In genomic region chr10:299512-299911, GRCh38 we compare ENCODE assay signal across 24 cellular contexts.
DNase-seq lines count a peak whose midpoint lies in the region; ATAC-seq, FAIRE-seq and TF ChIP-seq lines count a peak whose summit lies in the region.
"Had no signal": no experiment of that assay in that cellular context is flagged by ENCODE, and none has a peak within 500 bp of the region (broad histone marks: within the 10 kb centered on the region; RNA-seq: fewer than 3 reads in every experiment).

No MANE protein-coding gene starts in this region.

- H2BK20ac ChIP-seq in H9 (ENCODE audit: low read depth, low read length, poor library complexity, severe bottlenecking) = no peak overlapping the region

- H2AFZ ChIP-seq in H9 (ENCODE audit: low read length) = no peak overlapping the region

- no peak for TF ChIP-seq POLR2A in GM12892 (IDR thresholded peaks at IDR 0.05; ENCODE audit: low read depth, low read length)

- H3K27me3 Mint-ChIP-seq in naive B cell (no peaks in the 10 kb centered on the region), H9 (ENCODE audit: low read depth) (no peaks in the 10 kb centered on the region)
- H3K27me3 Mint-ChIP-seq: activated naive CD4-positive, alpha-beta T cell treated with anti-CD3 and anti-CD28 coated beads, Interleukin-2, amount 50 U/mL, for 24 hours; naive thymus-derived CD8-positive, alpha-beta T cell had no signal

- no peak overlapping the region for H2AK5ac ChIP-seq in H9 (ENCODE audit: insufficient read length, low read length)

- H3K23ac ChIP-seq in H9 (ENCODE audit: insufficient read length, low read depth, low read length) = no peak overlapping the region

- no peak overlapping the region for H3K56ac ChIP-seq in H9 (ENCODE audit: insufficient read length, low read depth, low read length)

- no peak overlapping the region for H3K4ac ChIP-seq in H9 (ENCODE audit: low read depth, low read length)

- H3K4me3 Mint-ChIP-seq in naive B cell = peak overlapping the region; percentile 59 to 90 (median 82)
- H3K4me3 Mint-ChIP-seq in H9 = no peak overlapping the region
- H3K4me3 Mint-ChIP-seq: activated naive CD4-positive, alpha-beta T cell treated with anti-CD3 and anti-CD28 coated beads, Interleukin-2, amount 50 U/mL, for 24 hours; CD14-positive monocyte had no signal

- H4K5ac ChIP-seq in H9 (ENCODE audit: insufficient read length, low read depth, low read length) = no peak overlapping the region

- no CpG with 5 or more reads among the region's 2 CpGs for WGBS in H9 (ENCODE audit: extremely low coverage, insufficient read length, low lambda C conversion rate)

- H3T11ph ChIP-seq in H9 (ENCODE audit: low read length) = no peak overlapping the region

- H2BK12ac ChIP-seq in H9 (ENCODE audit: insufficient read length, low read depth, low read length) = no peak overlapping the region

- H3K27ac Mint-ChIP-seq in naive B cell (peak overlapping the region in 5 of 6 donors; percentile 44 to 93 (median 81)), H9 (no peak overlapping the region)
- H3K27ac Mint-ChIP-seq: activated naive CD4-positive, alpha-beta T cell treated with anti-CD3 and anti-CD28 coated beads, Interleukin-2, amount 50 U/mL, for 24 hours; CD14-positive monocyte; HFFc6 had no signal

- no peaks in the 10 kb centered on the region; the same call in 1 of the 2 replicates for H3K27me3 ChIP-seq in H9 (ENCODE audit: insufficient read depth, low read length)
- H3K27me3 ChIP-seq: esophagus squamous epithelium, gastrocnemius medialis, left lung had no signal

- no peak for FAIRE-seq in GM12892 (lab: Jason Lieb, UNC)

- H3K9me3 Mint-ChIP-seq in naive B cell (peaks cover 0 to 5% (median 0%) of the 10 kb centered on the region in 7 donors), H9 (peaks cover 0 to 2% of the 10 kb centered on the region in 2 experiments; a peak in 1 of 5 replicates)
- H3K9me3 Mint-ChIP-seq: activated naive CD4-positive, alpha-beta T cell treated with anti-CD3 and anti-CD28 coated beads, Interleukin-2, amount 50 U/mL, for 24 hours; HFFc6 had no signal

- no peak overlapping the region for H3K18ac ChIP-seq in H9 (ENCODE audit: insufficient read length, low read depth, low read length)

- no peaks in the 10 kb centered on the region for H3K23me2 ChIP-seq in H9 (ENCODE audit: insufficient read length, low read depth, low read length, poor library complexity, severe bottlenecking)

- H3K36me3 Mint-ChIP-seq in naive B cell = peaks cover 7 to 12% of the 10 kb centered on the region in 2 donors
- H3K36me3 Mint-ChIP-seq in H9 (ENCODE audit: insufficient read depth in 1 of 3, low read depth in 3 of 3) = peaks cover 0 to 9% (median 7%) of the 10 kb centered on the region in 3 experiments; a peak in 3 of 7 replicates
- H3K36me3 Mint-ChIP-seq: CD14-positive monocyte had no signal

- no peak overlapping the region for H4K8ac ChIP-seq in H9 (replicated peaks; ENCODE audit: insufficient read length, low read depth, low read length)

- H3K4me1 ChIP-seq in H9 (ENCODE audit: insufficient read depth, low read length) = no peaks in the 10 kb centered on the region
- H3K4me1 ChIP-seq: gastrocnemius medialis, left lung had no signal

- no peaks in the 10 kb centered on the region for H3K79me1 ChIP-seq in H9 (ENCODE audit: insufficient read depth, low read depth, low read length, poor library complexity, severe bottlenecking)

- peaks cover 31 to 44% (median 35%) of the 10 kb centered on the region in 3 donors for H3K4me1 Mint-ChIP-seq in naive B cell
- no peaks in the 10 kb centered on the region for H3K4me1 Mint-ChIP-seq in H9
- H3K4me1 Mint-ChIP-seq: activated naive CD4-positive, alpha-beta T cell treated with anti-CD3 and anti-CD28 coated beads, Interleukin-2, amount 50 U/mL, for 24 hours; CD14-positive monocyte had no signal

- DNase-seq in naive B cell (no peak), GM12892 (ENCODE audit: insufficient read length) (no peak), H9 (no peak)
- DNase-seq: activated CD4-positive, alpha-beta T cell treated with anti-CD3 and anti-CD28 coated beads, Interleukin-2, amount 50 U/mL, for 1 hour; cortex of kidney; esophagus squamous epithelium; gastrocnemius medialis; HFFc6; hypothalamus; left lung; naive thymus-derived CD8-positive, alpha-beta T cell; NCI-H1417 treated with DMSO at 0.1 percent for 48 hours; occipital lobe; PC-3; stimulated activated CD4-positive, alpha-beta T cell treated with anti-CD3 and anti-CD28 coated beads, Interleukin-2, amount 100 ng/mL, for 24 hours; T-helper 9 cell had no signal

- no peak overlapping the region for H3K27ac ChIP-seq in H9 (ENCODE audit: insufficient read length, low read depth, low read length)
- H3K27ac ChIP-seq: esophagus squamous epithelium, gastrocnemius medialis, left lung, skin epidermis had no signal

- no peaks in the 10 kb centered on the region for H3K79me2 ChIP-seq in H9 (ENCODE audit: insufficient read depth, low read length)

- peak; percentile 43 for ATAC-seq in GM18502 (IDR thresholded peaks at IDR 0.05; ENCODE audit: poor library complexity, unreplicated experiment)
- ATAC-seq in GM21515 (IDR thresholded peaks at IDR 0.05; ENCODE audit: unreplicated experiment) = peak; percentile 38
- ATAC-seq in HG03175 (IDR thresholded peaks at IDR 0.05; ENCODE audit: unreplicated experiment) = peak; percentile 43
- ATAC-seq in naive B cell (ENCODE audit: low read depth in 2 of 2) = peak; percentile 14 to 48
- ATAC-seq in SK-N-SH treated with all-trans-retinoic acid at 6 μM for 48 hours = no peak
- ATAC-seq: gastrocnemius medialis; left lung; naive thymus-derived CD8-positive, alpha-beta T cell; PC-3; Right ventricle myocardium inferior had no signal

- H2BK15ac ChIP-seq in H9 (ENCODE audit: low read depth, low read length) = no peak overlapping the region

- H3K4me2 ChIP-seq in H9 (ENCODE audit: insufficient read depth, insufficient read length, low read length) = no peak overlapping the region

- no peak overlapping the region for H3K9ac ChIP-seq in H9 (ENCODE audit: extremely low read depth, insufficient read length, low read length)

- no peaks in the 10 kb centered on the region for H4K20me1 ChIP-seq in H9 (ENCODE audit: control insufficient read depth, insufficient read depth, insufficient read length)

- no peak overlapping the region for H2BK5ac ChIP-seq in H9 (ENCODE audit: insufficient read length, low read length)

- H3K9me3 ChIP-seq in H9 (ENCODE audit: control insufficient read depth, low read depth, low read length) = no peaks in the 10 kb centered on the region
- H3K9me3 ChIP-seq: esophagus squamous epithelium, gastrocnemius medialis, left lung had no signal

- no peak for TF ChIP-seq CTCF in H9 (conservative IDR thresholded peaks at IDR 0.05)

- H3K14ac ChIP-seq in H9 (ENCODE audit: insufficient read depth, low read length) = no peak overlapping the region

- H4K91ac ChIP-seq in H9 (ENCODE audit: insufficient read length, low read depth, low read length) = no peak overlapping the region

- H2BK120ac ChIP-seq in H9 (ENCODE audit: low read depth, low read length, poor library complexity, severe bottlenecking) = no peak overlapping the region

TF ChIP-seq in SK-N-SH treated with all-trans-retinoic acid at 6 μM for 48 hours, 23 proteins besides CTCF, POLR2A, EP300 and RAD21 (continues in another document):
- TF ChIP-seq, protein P1, sequence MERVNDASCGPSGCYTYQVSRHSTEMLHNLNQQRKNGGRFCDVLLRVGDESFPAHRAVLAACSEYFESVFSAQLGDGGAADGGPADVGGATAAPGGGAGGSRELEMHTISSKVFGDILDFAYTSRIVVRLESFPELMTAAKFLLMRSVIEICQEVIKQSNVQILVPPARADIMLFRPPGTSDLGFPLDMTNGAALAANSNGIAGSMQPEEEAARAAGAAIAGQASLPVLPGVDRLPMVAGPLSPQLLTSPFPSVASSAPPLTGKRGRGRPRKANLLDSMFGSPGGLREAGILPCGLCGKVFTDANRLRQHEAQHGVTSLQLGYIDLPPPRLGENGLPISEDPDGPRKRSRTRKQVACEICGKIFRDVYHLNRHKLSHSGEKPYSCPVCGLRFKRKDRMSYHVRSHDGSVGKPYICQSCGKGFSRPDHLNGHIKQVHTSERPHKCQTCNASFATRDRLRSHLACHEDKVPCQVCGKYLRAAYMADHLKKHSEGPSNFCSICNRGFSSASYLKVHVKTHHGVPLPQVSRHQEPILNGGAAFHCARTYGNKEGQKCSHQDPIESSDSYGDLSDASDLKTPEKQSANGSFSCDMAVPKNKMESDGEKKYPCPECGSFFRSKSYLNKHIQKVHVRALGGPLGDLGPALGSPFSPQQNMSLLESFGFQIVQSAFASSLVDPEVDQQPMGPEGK (CRISPR knock-in tag; IDR thresholded peaks at IDR 0.05; ENCODE audit: borderline replicate concordance) = no peak
- TF ChIP-seq RARB (CRISPR knock-in tag; IDR thresholded peaks at IDR 0.05) (no peak), ISL1 (CRISPR knock-in tag; IDR thresholded peaks at IDR 0.05) (no peak), GLIS3 (CRISPR knock-in tag; IDR thresholded peaks at IDR 0.05) (no peak), PPARA (CRISPR knock-in tag; IDR thresholded peaks at IDR 0.05; ENCODE audit: borderline replicate concordance) (no peak), OSR1 (CRISPR knock-in tag; IDR thresholded peaks at IDR 0.05) (no peak), CSRNP3 (CRISPR knock-in tag; IDR thresholded peaks at IDR 0.05) (no peak)

Comparison
In these comparisons a context has a peak if more than half of its experiments do, and no peak if none do; other contexts are left out.
1. H3K27ac Mint-ChIP-seq: peak in naive B cell (5 of 6); none in H9 (0 of 3).
2. H3K4me3 Mint-ChIP-seq: peak in naive B cell (8 of 8); none in H9 (0 of 2).